Comparison of ENCODE assay signal across 19 cellular contexts in the genomic region with DNA sequence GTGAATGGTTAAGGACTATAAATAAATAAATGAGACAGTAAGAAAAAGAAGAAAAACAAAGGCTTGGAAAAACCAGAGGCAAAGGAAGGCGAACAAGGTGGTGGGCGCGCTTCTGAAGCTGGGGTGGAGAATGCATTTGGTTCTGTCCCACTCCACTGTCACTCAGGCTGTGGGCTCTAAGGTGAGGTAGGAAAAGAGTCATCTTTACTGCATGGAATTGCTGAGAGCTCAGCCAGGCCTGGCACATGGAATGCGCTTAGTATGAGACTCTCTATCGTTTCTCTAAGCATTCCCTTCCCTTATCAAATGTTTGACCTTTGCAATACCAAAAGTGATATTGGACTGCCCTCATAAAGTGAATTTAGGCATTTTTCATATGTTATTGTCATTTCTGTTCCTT.
"Had no signal": no experiment of that assay in that cellular context is flagged by ENCODE, and none has a peak within 500 bp of the region (broad histone marks: within the 10 kb centered on the region; RNA-seq: fewer than 3 reads in every experiment).

No MANE protein-coding gene starts in this region.

- H3K27ac Mint-ChIP-seq: activated CD4-positive, alpha-beta memory T cell treated with anti-CD3 and anti-CD28 coated beads for 36 hours; activated CD4-positive, alpha-beta T cell treated with anti-CD3 and anti-CD28 coated beads for 36 hours; activated naive CD8-positive, alpha-beta T cell treated with anti-CD3 and anti-CD28 coated beads for 36 hours; naive B cell; neural progenitor cell; stimulated activated memory B cell treated with anti-CD40 and anti-IgM and Interleukin-4, amounts not matched to agents 10 μg/mL and 1 μg/mL and 100 μg/mL, for 72 hours; T-cell; WTC11 had no signal

- H3K27me3 ChIP-seq: colonic mucosa, esophagus squamous epithelium, neural progenitor cell, thyroid gland had no signal

- H3K4me2 ChIP-seq: neural progenitor cell had no signal

- H3K4me1 ChIP-seq: colonic mucosa, neural progenitor cell, prostate gland, thyroid gland had no signal

- FAIRE-seq: urothelium cell line had no signal

- H3K9me3 ChIP-seq: colonic mucosa, esophagus squamous epithelium, prostate gland, thyroid gland had no signal

- H3K4me3 Mint-ChIP-seq: activated CD4-positive, alpha-beta memory T cell treated with anti-CD3 and anti-CD28 coated beads for 36 hours; activated CD4-positive, alpha-beta T cell treated with anti-CD3 and anti-CD28 coated beads for 36 hours; activated naive CD8-positive, alpha-beta T cell treated with anti-CD3 and anti-CD28 coated beads for 36 hours; naive B cell; neural progenitor cell; stimulated activated memory B cell treated with anti-CD40 and anti-IgM and Interleukin-4, amounts not matched to agents 10 μg/mL and 1 μg/mL and 100 μg/mL, for 72 hours; T-cell; WTC11 had no signal

- H3K27me3 Mint-ChIP-seq: activated CD4-positive, alpha-beta memory T cell treated with anti-CD3 and anti-CD28 coated beads for 36 hours; activated CD4-positive, alpha-beta T cell treated with anti-CD3 and anti-CD28 coated beads for 36 hours; activated naive CD8-positive, alpha-beta T cell treated with anti-CD3 and anti-CD28 coated beads for 36 hours; stimulated activated memory B cell treated with anti-CD40 and anti-IgM and Interleukin-4, amounts not matched to agents 10 μg/mL and 1 μg/mL and 100 μg/mL, for 72 hours; T-cell had no signal

- H2AFZ ChIP-seq: neural progenitor cell had no signal

- ATAC-seq: activated CD4-positive, alpha-beta T cell treated with anti-CD3 and anti-CD28 coated beads for 36 hours; SK-N-SH treated with all-trans-retinoic acid at 6 μM for 48 hours; stimulated activated memory B cell treated with anti-CD40 and anti-IgM and Interleukin-4, amounts not matched to agents 10 μg/mL and 1 μg/mL and 100 μg/mL, for 72 hours; T-cell; WTC11 had no signal

- H3K36me3 Mint-ChIP-seq: activated CD4-positive, alpha-beta memory T cell treated with anti-CD3 and anti-CD28 coated beads for 36 hours; stimulated activated memory B cell treated with anti-CD40 and anti-IgM and Interleukin-4, amounts not matched to agents 10 μg/mL and 1 μg/mL and 100 μg/mL, for 72 hours; T-cell had no signal

- H3K4me3 ChIP-seq: colonic mucosa, esophagus squamous epithelium, neural progenitor cell, prostate gland, thyroid gland had no signal

- H3K27ac ChIP-seq: colonic mucosa, esophagus squamous epithelium, neural progenitor cell, prostate gland, thyroid gland had no signal

- DNase-seq: activated CD4-positive, alpha-beta memory T cell treated with anti-CD3 and anti-CD28 coated beads for 36 hours; activated CD4-positive, alpha-beta T cell treated with anti-CD3 and anti-CD28 coated beads for 36 hours; activated naive CD8-positive, alpha-beta T cell treated with anti-CD3 and anti-CD28 coated beads for 36 hours; activated T-cell treated with anti-CD3 and anti-CD28 coated beads for 4 hours; amniotic stem cell; esophagus squamous epithelium; hippocampal formation; left cardiac atrium; naive B cell; stimulated activated CD4-positive, alpha-beta T cell treated with anti-CD3 and anti-CD28 coated beads, Interleukin-4, amount 100 ng/mL, for 4 hours; T-cell; thyroid gland had no signal

- H3K36me3 ChIP-seq: colonic mucosa, prostate gland had no signal

- H3K4me1 Mint-ChIP-seq: neural progenitor cell; stimulated activated memory B cell treated with anti-CD40 and anti-IgM and Interleukin-4, amounts not matched to agents 10 μg/mL and 1 μg/mL and 100 μg/mL, for 72 hours; T-cell; WTC11 had no signal

- H3K9me3 Mint-ChIP-seq: activated CD4-positive, alpha-beta memory T cell treated with anti-CD3 and anti-CD28 coated beads for 36 hours; activated naive CD8-positive, alpha-beta T cell treated with anti-CD3 and anti-CD28 coated beads for 36 hours; neural progenitor cell; T-cell; WTC11 had no signal
